Comparison of ENCODE assay signal across 22 cellular contexts in the genomic region with DNA sequence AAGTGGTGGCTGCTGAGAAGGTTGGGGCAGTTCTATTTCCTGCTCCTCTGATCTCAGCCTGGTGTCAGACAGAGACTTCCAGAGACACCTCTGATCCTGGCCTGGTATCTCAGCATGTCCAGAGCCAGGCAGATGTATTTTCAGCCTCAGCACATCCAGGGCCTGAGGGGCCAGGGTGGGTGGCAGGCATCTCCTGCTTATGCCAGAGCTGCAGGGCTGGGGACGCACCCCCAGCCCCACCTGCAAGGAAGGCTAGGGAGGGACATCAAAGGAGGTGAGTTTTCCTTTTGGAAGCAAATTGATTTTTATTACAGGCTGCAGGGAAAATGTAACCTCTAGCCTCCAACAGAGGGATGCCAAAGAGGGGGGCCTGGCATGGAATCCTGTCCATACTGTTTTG. TPM values are rescaled to one million over a fixed set of nuclear protein-coding genes. Genes with fewer than 3 reads are reported as not detected.
"Had no signal": no experiment of that assay in that cellular context is flagged by ENCODE, and none has a peak within 500 bp of the region (broad histone marks: within the 10 kb centered on the region; RNA-seq: fewer than 3 reads in every experiment).

No MANE protein-coding gene starts in this region.

- H3K27me3 ChIP-seq: colonic mucosa, hepatocyte, transverse colon, vagina had no signal

- H2AFZ ChIP-seq: hepatocyte had no signal

- DNase-seq: colonic mucosa; effector CD8-positive, alpha-beta T cell; endodermal cell; foreskin fibroblast; gastrocnemius medialis; lower lobe of right lung; naive B cell; nephron progenitor cell; stimulated activated CD4-positive, alpha-beta T cell treated with anti-CD3 and anti-CD28 coated beads, Interleukin-15, amount 100 ng/mL, for 24 hours; stimulated activated CD4-positive, alpha-beta T cell treated with anti-CD3 and anti-CD28 coated beads, Interleukin-2, amount 100 ng/mL, for 48 hours; stimulated activated naive B cell treated with anti-CD40 and anti-IgM and Interleukin-4, amounts not matched to agents 10 μg/mL and 1 μg/mL and 100 μg/mL, for 72 hours; transverse colon had no signal

- H3K4me1 ChIP-seq: colonic mucosa, gastrocnemius medialis, heart left ventricle, left lung, lower lobe of right lung, psoas muscle, transverse colon, vagina had no signal

- H3K27ac ChIP-seq: colonic mucosa, epithelial cell of prostate, gastrocnemius medialis, heart left ventricle, hepatocyte, left lung, lower lobe of right lung, psoas muscle, skin epidermis, transverse colon, vagina had no signal

- ATAC-seq: esophagus mucosa; gastrocnemius medialis; heart left ventricle; left cardiac atrium; left lung; lower lobe of right lung; psoas muscle; right cardiac atrium; stimulated activated naive B cell treated with anti-CD40 and anti-IgM and Interleukin-4, amounts not matched to agents 10 μg/mL and 1 μg/mL and 100 μg/mL, for 72 hours had no signal

- H3K4me3 ChIP-seq: colonic mucosa, gastrocnemius medialis, heart left ventricle, hepatocyte, left lung, lower lobe of right lung, psoas muscle, skin epidermis, transverse colon, vagina had no signal

- H3K4me2 ChIP-seq: hepatocyte had no signal

- H3K9me3 ChIP-seq: colonic mucosa, gastrocnemius medialis, left lung, lower lobe of right lung, psoas muscle, transverse colon, vagina had no signal

- H3K36me3 ChIP-seq: colonic mucosa, gastrocnemius medialis, heart left ventricle, left lung, lower lobe of right lung, transverse colon, vagina had no signal

RNA-seq across cellular contexts. Expression of a gene that starts 36.7 kb away (rescaled TPM):
- total RNA-seq: transverse colon, vagina had no signal
